Comparison of ENCODE assay signal across 8 cellular contexts in genomic region chr11:96393753-96394348, GRCh38. TPM values are rescaled to one million over a fixed set of nuclear protein-coding genes. Genes with fewer than 3 reads are reported as not detected.
DNase-seq lines count a peak whose midpoint lies in the region; ATAC-seq and TF ChIP-seq lines count a peak whose summit lies in the region.

No MANE protein-coding gene starts in this region.

- CTCF ChIA-PET in IMR-90 (lab: Yijun Ruan, JAX): interaction anchor here (0.7 to 2.2 kb wide), 8 partner anchors 11 to 544 kb away, joined by 3 to 5 read pairs (median 3); partner anchors contain the start of gene MAML2

- no peak overlapping the region for H3K9ac ChIP-seq in IMR-90 (ENCODE audit: low read depth, low read length)
- H3K9ac ChIP-seq in SU-DHL-6 (ENCODE audit: low read length): no peak overlapping the region

- intact Hi-C loops in IMR-90 (cut with micrococcal nuclease): loop anchor here (1.0 to 5.0 kb wide), 3 partner anchors 472 to 603 kb away; partner anchors contain the start of gene MTMR2

- no peaks in the 10 kb centered on the region for H3K4me1 ChIP-seq in IMR-90 (ENCODE audit: control insufficient read depth, insufficient read depth, low read length)

- DNase-seq in EL (peak; percentile 51), IMR-90 (peak; percentile 61), foreskin melanocyte (peak; percentile 72), smooth muscle cell of the brain vasculature (ENCODE audit: low read depth, low spot score) (peak; percentile 17), NCI-H524 treated with DMSO at 0.1 percent for 48 hours (lab: John Stamatoyannopoulos, UW) (no peak)

- H4K5ac ChIP-seq in IMR-90 (ENCODE audit: low read depth, low read length): no peak overlapping the region

- peaks cover 24 to 34% of the 10 kb centered on the region in 2 experiments for H3K79me1 ChIP-seq in IMR-90 (ENCODE audit: low read depth in 1 of 2, low read length in 2 of 2)

- H2AK9ac ChIP-seq in IMR-90 (replicated peaks; ENCODE audit: low read depth, low read length, poor library complexity): no peak overlapping the region

- ATAC-seq in IMR-90 (ENCODE audit: low read depth) (no peak), HG02571 (IDR thresholded peaks at IDR 0.05; ENCODE audit: unreplicated experiment) (no peak), HG02870 (IDR thresholded peaks at IDR 0.05; ENCODE audit: unreplicated experiment) (no peak)

- H3K27ac ChIP-seq in IMR-90 (ENCODE audit: insufficient read depth, low read length) (no peak overlapping the region), SU-DHL-6 (ENCODE audit: low read depth, low read length) (no peak overlapping the region)

- H3K9me3 ChIP-seq in IMR-90 (ENCODE audit: control insufficient read depth, insufficient read depth, low read length): no peaks in the 10 kb centered on the region; the same call in 1 of the 2 replicates
- H3K9me3 ChIP-seq in SU-DHL-6 (ENCODE audit: insufficient read depth, low read length): no peaks in the 10 kb centered on the region

- H2AK5ac ChIP-seq in IMR-90 (ENCODE audit: low read depth, low read length): no peak overlapping the region

- no peak overlapping the region for H4K8ac ChIP-seq in IMR-90 (ENCODE audit: low read depth in 2 of 2, low read length in 2 of 2)

- TF ChIP-seq CTCF in IMR-90 (conservative IDR thresholded peaks at IDR 0.05; ENCODE audit: low read depth, low read length) (peak; percentile 73), SU-DHL-6 (IDR thresholded peaks at IDR 0.05; ENCODE audit: insufficient read depth, low read length, poor library complexity, severe bottlenecking) (peak; percentile 61)

- no peak overlapping the region for H3K14ac ChIP-seq in IMR-90 (replicated peaks; ENCODE audit: low read depth, low read length)

- peaks cover 11% of the 10 kb centered on the region for H3F3A ChIP-seq in SU-DHL-6 (ENCODE audit: insufficient read depth)

- H2BK15ac ChIP-seq in IMR-90 (ENCODE audit: low read depth, low read length): no peak overlapping the region

- no peak overlapping the region for H2BK120ac ChIP-seq in IMR-90 (ENCODE audit: low read depth, low read length)

- H3K4me2 ChIP-seq in IMR-90 (ENCODE audit: low read depth, low read length) (no peak overlapping the region), SU-DHL-6 (ENCODE audit: low read depth, low read length, poor library complexity, severe bottlenecking) (peak overlapping the region; percentile 23)

- TF ChIP-seq POLR2A in IMR-90 (IDR thresholded peaks at IDR 0.05; ENCODE audit: low read depth, low read length): no peak

- H3K27me3 ChIP-seq in IMR-90 (ENCODE audit: control insufficient read depth, insufficient read depth, low read length): no peaks in the 10 kb centered on the region
- no peaks in the 10 kb centered on the region for H3K27me3 ChIP-seq in SU-DHL-6 (ENCODE audit: low read length)

- no peak overlapping the region for H2BK20ac ChIP-seq in IMR-90 (ENCODE audit: low read depth, low read length)

- no CpG with 5 or more reads among the region's 1 CpG for WGBS in IMR-90 (ENCODE audit: extremely low coverage in 2 of 2, insufficient read length in 1 of 2), 2 experiments

- no peaks in the 10 kb centered on the region for H3K9me2 ChIP-seq in SU-DHL-6 (replicated peaks; ENCODE audit: insufficient read depth, low read length)

- no peaks in the 10 kb centered on the region for H4K20me1 ChIP-seq in IMR-90 (ENCODE audit: insufficient read depth, low read length)
- H4K20me1 ChIP-seq in SU-DHL-6 (ENCODE audit: low read depth, low read length): no peaks in the 10 kb centered on the region

- no TSS peak for BruUV-seq in IMR-90 (replicated peaks; lab: Mats Ljungman, UMichigan)

- H3K79me2 ChIP-seq in SU-DHL-6 (ENCODE audit: insufficient read depth, low read length): peaks cover 13% of the 10 kb centered on the region

- H3K36me3 ChIP-seq in IMR-90 (ENCODE audit: control insufficient read depth, insufficient read depth, low read length) (no peaks in the 10 kb centered on the region), SU-DHL-6 (ENCODE audit: low read length) (no peaks in the 10 kb centered on the region; the same call in 1 of the 2 replicates)

- no peak overlapping the region for H3K56ac ChIP-seq in IMR-90 (ENCODE audit: extremely low read depth, insufficient read depth, low read length)

- 0 out of 2 replicates have a peak, but pooled peaks cover 2% of the 10 kb centered on the region for H3K9me1 ChIP-seq in IMR-90 (ENCODE audit: insufficient read depth, low read length)

- no peak overlapping the region for H3K4ac ChIP-seq in IMR-90 (ENCODE audit: low read depth, low read length)

- no peak overlapping the region for H3K23ac ChIP-seq in IMR-90 (ENCODE audit: low read depth, low read length)

- peak; percentile 82 for TF ChIP-seq RAD21 in IMR-90 (IDR thresholded peaks at IDR 0.05; ENCODE audit: low read length)

- H3K4me3 ChIP-seq in IMR-90 (ENCODE audit: insufficient read depth, low read depth, low read length) (no peak overlapping the region), SU-DHL-6 (ENCODE audit: insufficient read depth, low read length, poor library complexity, severe bottlenecking) (no peak overlapping the region)

- POLR2A ChIA-PET in IMR-90 (lab: Charles Lee; ENCODE audit: unreplicated experiment): interaction anchor here (0.6 kb wide), 1 partner anchor 348 kb away, joined by 6 read pairs; no protein-coding TSS in a partner anchor

- H4K91ac ChIP-seq in IMR-90 (ENCODE audit: insufficient read depth, low read depth, low read length): no peak overlapping the region

- in situ Hi-C loops in IMR-90 (cut with MboI; ENCODE audit: low sequenced_read_pairs): loop anchor here (10.0 kb wide), 1 partner anchor 549 kb away; no protein-coding TSS in a partner anchor

- no peak overlapping the region for H2AFZ ChIP-seq in IMR-90 (replicated peaks; ENCODE audit: low read length, poor library complexity)
- H2AFZ ChIP-seq in SU-DHL-6 (ENCODE audit: low read depth, low read length, severe bottlenecking): no peak overlapping the region

- dilution Hi-C loops in IMR-90 (cut with HindIII; ENCODE audit: low sequenced_read_pairs, unreplicated experiment): no loop called here

- no peak overlapping the region for H2BK5ac ChIP-seq in IMR-90 (ENCODE audit: low read depth, low read length, poor library complexity, severe bottlenecking)

- no peak overlapping the region for H3K18ac ChIP-seq in IMR-90 (ENCODE audit: low read depth, low read length)

TF ChIP-seq in IMR-90, 13 proteins besides CTCF, POLR2A, EP300 and RAD21:
- no peak for TF ChIP-seq MAZ (IDR thresholded peaks at IDR 0.05; ENCODE audit: borderline replicate concordance, low read depth, low read length)
- no peak for TF ChIP-seq CHD1 (IDR thresholded peaks at IDR 0.05; ENCODE audit: low read depth, low read length)
- TF ChIP-seq SMC3 (IDR thresholded peaks at IDR 0.05; ENCODE audit: low read depth, low read length): peak; percentile 73
- no peak for TF ChIP-seq USF2 (IDR thresholded peaks at IDR 0.05; ENCODE audit: low read depth, low read length)
- TF ChIP-seq MAFK (IDR thresholded peaks at IDR 0.05; ENCODE audit: low read depth, low read length): no peak
- no peak for TF ChIP-seq FOS (IDR thresholded peaks at IDR 0.05; ENCODE audit: low read depth, low read length)
- TF ChIP-seq NFE2L2 (IDR thresholded peaks at IDR 0.05; ENCODE audit: low read depth, low read length): no peak
- TF ChIP-seq RCOR1 (IDR thresholded peaks at IDR 0.05; ENCODE audit: insufficient replicate concordance, low read length): no peak

RNA-seq across cellular contexts. Expression of gene JRKL, which starts 4.0 kb away (rescaled TPM):
- 5.9 and 10.3 TPM in 2 replicates for total RNA-seq in IMR-90 (2012; rRNA removed)
- polyA plus RNA-seq in IMR-90 (2012; rRNA removed): 3.6 and 5.6 TPM in 2 replicates
- polyA plus RNA-seq in IMR-90 (2012; cell fraction: cytosol; rRNA removed): 0.48 and 0.61 TPM in 2 replicates
- polyA plus RNA-seq in IMR-90 (2012; cell fraction: nucleus; rRNA removed; ENCODE audit: low replicate concordance): 0.18 and 2.3 TPM in 2 replicates

RNA-seq across cellular contexts. Expression of gene CCDC82, which starts 4.1 kb away (rescaled TPM):
- 4.1 and 11.7 TPM in 2 replicates for total RNA-seq in IMR-90 (2012; rRNA removed)
- 6.9 and 9.4 TPM in 2 replicates for polyA plus RNA-seq in IMR-90 (2012; rRNA removed)
- polyA plus RNA-seq in IMR-90 (2012; cell fraction: cytosol; rRNA removed): 0.36 and 0.73 TPM in 2 replicates
- 1.8 and 15.4 TPM in 2 replicates for polyA plus RNA-seq in IMR-90 (2012; cell fraction: nucleus; rRNA removed; ENCODE audit: low replicate concordance)

RNA-seq across cellular contexts. Expression of gene MAML2, which starts 50.9 kb away (rescaled TPM):
- 18.1 and 19.5 TPM in 2 replicates for total RNA-seq in IMR-90 (2012; rRNA removed)
- polyA plus RNA-seq in IMR-90 (2012; rRNA removed): 15.0 and 18.6 TPM in 2 replicates
- 3.8 and 11.0 TPM in 2 replicates for polyA plus RNA-seq in IMR-90 (2012; cell fraction: cytosol; rRNA removed)
- 9.7 and 20.0 TPM in 2 replicates for polyA plus RNA-seq in IMR-90 (2012; cell fraction: nucleus; rRNA removed; ENCODE audit: low replicate concordance)
